Comparison of ENCODE assay signal across 8 cellular contexts in the genomic region with DNA sequence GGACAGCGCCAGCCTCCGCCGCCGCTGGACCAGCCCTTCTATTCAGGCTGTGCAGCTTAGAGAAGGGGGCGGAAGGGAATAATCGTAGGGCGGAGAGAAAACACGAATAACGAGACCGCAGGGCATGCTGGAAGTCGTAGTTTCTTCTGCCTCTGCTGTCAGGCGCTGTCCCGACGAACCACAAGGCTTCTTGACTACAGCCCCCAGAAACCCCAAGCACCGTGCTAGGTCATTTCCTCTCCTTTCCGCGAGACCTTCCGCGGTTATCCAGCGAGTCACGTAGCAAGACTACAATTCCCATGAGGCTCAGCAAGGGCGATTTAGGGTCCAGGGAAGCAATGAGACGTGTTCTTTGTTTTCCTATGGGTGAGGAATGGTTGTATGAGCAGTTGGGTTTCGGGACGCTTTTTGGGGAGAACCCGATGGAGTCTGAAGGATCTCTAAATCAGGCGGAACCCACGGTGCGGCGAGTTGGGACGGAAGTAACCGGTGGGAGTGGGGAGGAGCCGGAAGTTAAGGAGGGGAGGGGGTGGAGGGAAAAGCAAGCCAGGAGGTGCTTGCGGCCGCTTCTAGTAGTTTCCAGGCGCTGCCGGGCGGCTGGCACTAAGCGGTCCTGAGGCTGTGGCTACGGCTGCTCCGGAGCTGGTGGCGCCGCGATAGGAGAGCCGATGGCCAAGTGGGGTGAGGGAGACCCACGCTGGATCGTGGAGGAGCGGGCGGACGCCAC. TPM values are rescaled to one million over a fixed set of nuclear protein-coding genes. Genes with fewer than 3 reads are reported as not detected.
DNase-seq lines count a peak whose midpoint lies in the region; ATAC-seq and TF ChIP-seq lines count a peak whose summit lies in the region.

TSS of gene AHSA1 (plus strand) at position 572 of the 727 bp plus-strand sequence. CDS start at position 669, 97 bp downstream.
TSS of gene VIPAS39 (minus strand) at position 80 of the 727 bp plus-strand sequence. CDS start 3,499 bp downstream, outside the sequence.

- H3K4me3 ChIP-seq in GM12865 (ENCODE audit: low read depth, low read length) (peak within 1 kb of the TSS; percentile 77), cardiac muscle cell (peak within 1 kb of the TSS; percentile 71), parathyroid adenoma (ENCODE audit: low read depth, low read length) (peak within 1 kb of the TSS; percentile 99), tibial nerve (peak within 1 kb of the TSS; percentile 89 to 98 (median 92))

- 0 to 1% methylated on average over 49 to 50 of the region's 50 CpGs for WGBS in tibial nerve, 2 donors

- no peaks in the 10 kb centered on the region for H3K9me3 Mint-ChIP-seq in activated naive CD8-positive, alpha-beta T cell treated with anti-CD3 and anti-CD28 coated beads, Interleukin-2, amount 50 U/mL, for 24 hours

- peak within 1 kb of the TSS; percentile 100 for H3K27ac Mint-ChIP-seq in activated naive CD8-positive, alpha-beta T cell treated with anti-CD3 and anti-CD28 coated beads, Interleukin-2, amount 50 U/mL, for 24 hours

- H3K9ac ChIP-seq in parathyroid adenoma = peak within 1 kb of the TSS; percentile 75

- TF ChIP-seq POLR2A in tibial nerve (IDR thresholded peaks at IDR 0.05) = peak; percentile 56 to 90

- H3K27ac ChIP-seq in cardiac muscle cell (peak within 1 kb of the TSS; percentile 96), parathyroid adenoma (peak within 1 kb of the TSS; percentile 94), tibial nerve (peak within 1 kb of the TSS; percentile 92 to 98 (median 98))

- DNase-seq in GM12865 (ENCODE audit: low read depth) (peak; percentile 99), NCI-H1417 treated with DMSO at 0.1 percent for 48 hours (lab: John Stamatoyannopoulos, UW) (peak; percentile 99), SW480 (ENCODE audit: low spot score) (peak; percentile 100), cardiac muscle cell (ENCODE audit: low read depth in 1 of 2, low spot score in 1 of 2) (peak; percentile 97 to 100), tibial nerve (ENCODE audit: low spot score in 2 of 2) (peak; percentile 88 to 94)
- DNase-seq in activated naive CD8-positive, alpha-beta T cell treated with anti-CD3 and anti-CD28 coated beads, Interleukin-2, amount 50 U/mL, for 24 hours = peak; percentile 90

- H3K36me3 ChIP-seq in cardiac muscle cell (peaks cover 18% of the 10 kb centered on the region), parathyroid adenoma (ENCODE audit: control insufficient read depth, insufficient read depth, low read length) (no peaks in the 10 kb centered on the region), tibial nerve (peaks cover 0 to 41% (median 8%) of the 10 kb centered on the region in 3 donors)

- H3K4me1 Mint-ChIP-seq in activated naive CD8-positive, alpha-beta T cell treated with anti-CD3 and anti-CD28 coated beads, Interleukin-2, amount 50 U/mL, for 24 hours = peaks cover 36% of the 10 kb centered on the region

- peak within 1 kb of the TSS; percentile 66 for H3K4me2 ChIP-seq in parathyroid adenoma (ENCODE audit: low read length)

- H2AFZ ChIP-seq in parathyroid adenoma = peak within 1 kb of the TSS; percentile 98

- H3K79me2 ChIP-seq in parathyroid adenoma = peaks cover 38% of the 10 kb centered on the region

- TF ChIP-seq CTCF in GM12865 (IDR thresholded peaks at IDR 0.05; ENCODE audit: insufficient read depth, low read depth, low read length, missing control alignments) = no peak
- no peak for TF ChIP-seq CTCF in cardiac muscle cell (IDR thresholded peaks at IDR 0.05; ENCODE audit: low read depth, low read length)
- TF ChIP-seq CTCF in parathyroid adenoma (IDR thresholded peaks at IDR 0.05) = no peak
- peak in 2 of 5 experiments; percentile 17 to 22 for TF ChIP-seq CTCF in tibial nerve (IDR thresholded peaks at IDR 0.05)

- peak; percentile 85 to 95 for TF ChIP-seq EP300 in tibial nerve (IDR thresholded peaks at IDR 0.05)

- no peaks in the 10 kb centered on the region for H3K27me3 Mint-ChIP-seq in activated naive CD8-positive, alpha-beta T cell treated with anti-CD3 and anti-CD28 coated beads, Interleukin-2, amount 50 U/mL, for 24 hours

- peak; percentile 90 for ATAC-seq in HG02763 (IDR thresholded peaks at IDR 0.05; ENCODE audit: unreplicated experiment)
- peak; percentile 98 for ATAC-seq in activated naive CD8-positive, alpha-beta T cell treated with anti-CD3 and anti-CD28 coated beads, Interleukin-2, amount 50 U/mL, for 24 hours

- peak within 1 kb of the TSS; percentile 100 for H3K4me3 Mint-ChIP-seq in activated naive CD8-positive, alpha-beta T cell treated with anti-CD3 and anti-CD28 coated beads, Interleukin-2, amount 50 U/mL, for 24 hours

- peaks cover 6% of the 10 kb centered on the region for H3K4me1 ChIP-seq in cardiac muscle cell (ENCODE audit: low read depth)
- peaks cover 14% of the 10 kb centered on the region for H3K4me1 ChIP-seq in parathyroid adenoma
- H3K4me1 ChIP-seq in tibial nerve = peaks cover 0 to 40% (median 17%) of the 10 kb centered on the region in 4 donors

- peaks cover 43% of the 10 kb centered on the region for H3K36me3 Mint-ChIP-seq in activated naive CD8-positive, alpha-beta T cell treated with anti-CD3 and anti-CD28 coated beads, Interleukin-2, amount 50 U/mL, for 24 hours (ENCODE audit: low read depth)

- H3K27me3 ChIP-seq in cardiac muscle cell = no peaks in the 10 kb centered on the region
- no peaks in the 10 kb centered on the region for H3K27me3 ChIP-seq in parathyroid adenoma (ENCODE audit: control insufficient read depth, insufficient read depth, low read length)
- H3K27me3 ChIP-seq in tibial nerve = no peaks in the 10 kb centered on the region

- H3K9me3 ChIP-seq in cardiac muscle cell (ENCODE audit: low read depth) (no peaks in the 10 kb centered on the region), parathyroid adenoma (ENCODE audit: control insufficient read depth, low read length) (no peaks in the 10 kb centered on the region), tibial nerve (no peaks in the 10 kb centered on the region)

RNA-seq across cellular contexts. Expression of gene AHSA1, which starts in this region (rescaled TPM):
- total RNA-seq in cardiac muscle cell (193 and 209 TPM in 2 replicates), tibial nerve (100 to 1,000 TPM in 2 of 4 donors, 10 to 100 TPM in 2; 58.5 to 146 (median 102) TPM)
- 137 and 182 TPM in 2 replicates for polyA plus RNA-seq in cardiac muscle cell

RNA-seq across cellular contexts. Expression of gene VIPAS39, which starts in this region (rescaled TPM):
- total RNA-seq in cardiac muscle cell = 19.4 and 24.5 TPM in 2 replicates
- polyA plus RNA-seq in cardiac muscle cell = 16.1 and 21.3 TPM in 2 replicates
- 10 to 100 TPM; 10.5 to 24.0 (median 16.2) TPM for total RNA-seq in tibial nerve

Comparison
In these comparisons a context has a peak if more than half of its experiments do, and no peak if none do; other contexts are left out.
1. Peak in every context shown above with its lines: DNase-seq, ATAC-seq, H3K4me3 ChIP-seq and H3K27ac ChIP-seq.